23 cellular contexts compared by ENCODE assay signal in the genomic region with DNA sequence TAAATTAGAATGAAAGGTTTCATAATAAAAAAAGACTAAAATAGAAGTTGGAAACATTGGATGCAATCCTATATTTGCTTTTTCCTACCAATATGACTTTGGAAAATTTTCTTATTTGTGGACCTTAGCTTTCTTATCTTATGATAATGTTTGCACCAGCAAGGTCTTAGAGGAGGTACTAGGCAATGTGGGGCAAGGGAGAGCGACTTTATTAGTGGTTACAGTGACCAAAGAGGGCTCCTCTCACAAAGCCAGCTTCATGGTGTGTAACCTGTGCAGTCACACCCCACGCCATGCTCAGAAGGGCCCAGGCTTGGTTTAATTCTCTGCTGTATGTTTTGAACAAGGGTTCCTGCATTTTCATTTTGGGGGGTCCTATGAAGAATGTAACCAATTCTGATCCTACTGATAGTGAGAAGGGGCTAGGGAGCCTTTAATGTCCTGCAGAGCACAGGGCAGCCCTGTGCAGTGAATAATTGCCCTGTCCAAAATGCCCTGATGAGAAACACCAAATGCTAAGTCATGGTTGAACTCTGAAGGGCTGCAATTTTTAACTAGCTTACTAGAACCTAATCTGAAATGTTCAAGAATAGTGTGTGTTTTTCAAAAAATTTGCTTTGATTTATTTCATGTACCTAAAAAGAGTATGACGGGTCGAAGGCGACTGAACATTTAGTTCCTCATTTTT.
DNase-seq lines count a peak whose midpoint lies in the region; ATAC-seq and TF ChIP-seq lines count a peak whose summit lies in the region.
"Had no signal": no experiment of that assay in that cellular context is flagged by ENCODE, and none has a peak within 500 bp of the region (broad histone marks: within the 10 kb centered on the region; RNA-seq: fewer than 3 reads in every experiment).

No MANE protein-coding gene starts in this region.

- H3K27me3 ChIP-seq in mesenchymal stem cell (ENCODE audit: control insufficient read depth in 1 of 2, insufficient read depth in 1 of 2, low read length in 2 of 2) (no peaks in the 10 kb centered on the region), stomach (no peaks in the 10 kb centered on the region), tibial artery (no peaks in the 10 kb centered on the region)
- H3K27me3 ChIP-seq: BE2C, BLaER1 had no signal

- no peak overlapping the region for H2AK5ac ChIP-seq in mesenchymal stem cell (ENCODE audit: low read length, severe bottlenecking)

- peak overlapping the region; percentile 39 for H4K91ac ChIP-seq in mesenchymal stem cell (ENCODE audit: low read length)

- H3K4ac ChIP-seq in mesenchymal stem cell (ENCODE audit: low read depth in 1 of 2, low read length in 2 of 2), result no peak overlapping the region

- H3K14ac ChIP-seq in mesenchymal stem cell (ENCODE audit: low read length in 2 of 2), result no peak overlapping the region

- TF ChIP-seq CTCF in stomach (IDR thresholded peaks at IDR 0.05), result no peak
- no peak for TF ChIP-seq CTCF in tibial artery (IDR thresholded peaks at IDR 0.05)

- peak overlapping the region; percentile 13 for H4K8ac ChIP-seq in mesenchymal stem cell (ENCODE audit: low read length)

- ATAC-seq in activated T-cell treated with anti-CD3 and anti-CD28 coated beads, Interleukin-2, amount 50 U/mL, for 4 hours, result no peak
- no peak for ATAC-seq in stimulated activated effector memory CD8-positive, alpha-beta T cell treated with anti-CD3 and anti-CD28 coated beads, Interleukin-12 subunit alpha, Interleukin-12 subunit beta, amount 100 ng/mL, for 72 hours
- ATAC-seq in GM18517 (IDR thresholded peaks at IDR 0.05; ENCODE audit: unreplicated experiment), result no peak
- ATAC-seq: GM12878 had no signal

- DNase-seq in mesenchymal stem cell (no peak), stomach (peak; percentile 34), tibial artery (no peak), COR-L47 (lab: John Stamatoyannopoulos, UW) (no peak)
- DNase-seq in activated T-cell treated with anti-CD3 and anti-CD28 coated beads, Interleukin-2, amount 50 U/mL, for 4 hours, result no peak
- DNase-seq in stimulated activated effector memory CD8-positive, alpha-beta T cell treated with anti-CD3 and anti-CD28 coated beads, Interleukin-12 subunit alpha, Interleukin-12 subunit beta, amount 100 ng/mL, for 72 hours (ENCODE audit: low spot score in 2 of 2), result no peak
- DNase-seq: 8988T; ACHN; BE2C; C1 segment of cervical spinal cord; CD4-positive, alpha-beta memory T cell; CD4-positive, CD25-positive, alpha-beta regulatory T cell; DMS 273 treated with DMSO at 0.1 percent for 48 hours; DMS153; DMS53; DMS79; DND-41; EL; GDM1 had no signal

- peaks cover 14% of the 10 kb centered on the region for H3K9me3 Mint-ChIP-seq in activated T-cell treated with anti-CD3 and anti-CD28 coated beads, Interleukin-2, amount 50 U/mL, for 4 hours
- H3K9me3 Mint-ChIP-seq in stimulated activated effector memory CD8-positive, alpha-beta T cell treated with anti-CD3 and anti-CD28 coated beads, Interleukin-12 subunit alpha, Interleukin-12 subunit beta, amount 100 ng/mL, for 72 hours, result peaks cover 11% of the 10 kb centered on the region

- WGBS in mesenchymal stem cell, result 85% methylated on average over 4 of the region's 5 CpGs
- WGBS in stomach, 5 donors, result 61 to 76% (median 66%) methylated on average over 5 of the region's 5 CpGs

- H2BK12ac ChIP-seq in mesenchymal stem cell (ENCODE audit: low read length in 2 of 2), result no peak overlapping the region

- no peak overlapping the region for H3K9ac ChIP-seq in mesenchymal stem cell (ENCODE audit: low read length)
- H3K9ac ChIP-seq: BLaER1 had no signal

- H3K4me1 ChIP-seq in mesenchymal stem cell (ENCODE audit: control insufficient read depth, insufficient read depth, low read depth, low read length) (no peaks in the 10 kb centered on the region), stomach (peaks cover 0 to 16% (median 2%) of the 10 kb centered on the region in 4 donors), tibial artery (peaks cover 0 to 33% (median 5%) of the 10 kb centered on the region in 4 donors)
- H3K4me1 ChIP-seq: BE2C, BLaER1 had no signal

- no peaks in the 10 kb centered on the region for H3K36me3 ChIP-seq in mesenchymal stem cell (ENCODE audit: control insufficient read depth in 1 of 2, insufficient read depth in 2 of 2, low read depth in 1 of 2, low read length in 2 of 2)
- no peaks in the 10 kb centered on the region for H3K36me3 ChIP-seq in stomach
- H3K36me3 ChIP-seq in tibial artery, result no peaks in the 10 kb centered on the region
- H3K36me3 ChIP-seq: BE2C, BLaER1 had no signal

- no peak for TF ChIP-seq EP300 in stomach (IDR thresholded peaks at IDR 0.05)

- no peak overlapping the region for H2AFZ ChIP-seq in mesenchymal stem cell (ENCODE audit: low read depth, low read length)

- no peak overlapping the region for H2BK5ac ChIP-seq in mesenchymal stem cell (ENCODE audit: low read depth, low read length, poor library complexity, severe bottlenecking)

- peak overlapping the region; percentile 34 for H2BK120ac ChIP-seq in mesenchymal stem cell (ENCODE audit: low read depth, low read length)

- TF ChIP-seq POLR2A in stomach (IDR thresholded peaks at IDR 0.05), result no peak

- no peaks in the 10 kb centered on the region for H3K4me1 Mint-ChIP-seq in activated T-cell treated with anti-CD3 and anti-CD28 coated beads, Interleukin-2, amount 50 U/mL, for 4 hours (ENCODE audit: low read depth)
- H3K4me1 Mint-ChIP-seq in stimulated activated effector memory CD8-positive, alpha-beta T cell treated with anti-CD3 and anti-CD28 coated beads, Interleukin-12 subunit alpha, Interleukin-12 subunit beta, amount 100 ng/mL, for 72 hours, result no peaks in the 10 kb centered on the region
- H3K4me1 Mint-ChIP-seq: CD14-positive monocyte; CD4-positive, alpha-beta memory T cell; CD4-positive, CD25-positive, alpha-beta regulatory T cell had no signal

- no peak overlapping the region for H2BK15ac ChIP-seq in mesenchymal stem cell (ENCODE audit: low read depth, poor library complexity, severe bottlenecking)

- H3K27ac ChIP-seq in mesenchymal stem cell (ENCODE audit: low read length, poor library complexity, severe bottlenecking) (no peak overlapping the region), stomach (peak overlapping the region in 3 of 5 donors; percentile 41 to 56 (median 43)), tibial artery (peak overlapping the region; percentile 1 to 41)
- H3K27ac ChIP-seq: BLaER1 had no signal

- H3K23ac ChIP-seq in mesenchymal stem cell (ENCODE audit: low read length in 2 of 2), result no peak overlapping the region

- no peaks in the 10 kb centered on the region for H3K79me1 ChIP-seq in mesenchymal stem cell (replicated peaks; ENCODE audit: low read length, poor library complexity, severe bottlenecking)

- H3K27ac Mint-ChIP-seq in stimulated activated effector memory CD8-positive, alpha-beta T cell treated with anti-CD3 and anti-CD28 coated beads, Interleukin-12 subunit alpha, Interleukin-12 subunit beta, amount 100 ng/mL, for 72 hours, result no peak overlapping the region
- H3K27ac Mint-ChIP-seq: CD14-positive monocyte; CD4-positive, alpha-beta memory T cell; CD4-positive, CD25-positive, alpha-beta regulatory T cell had no signal

- intact Hi-C loops in stomach (cut with DNase I; ENCODE audit: low total_unique reads) (no loop called here), tibial artery (cut with DNase I; ENCODE audit: low total_unique reads) (no loop called here)

- H3K36me3 Mint-ChIP-seq in activated T-cell treated with anti-CD3 and anti-CD28 coated beads, Interleukin-2, amount 50 U/mL, for 4 hours (ENCODE audit: insufficient read depth), result no peaks in the 10 kb centered on the region
- H3K36me3 Mint-ChIP-seq in stimulated activated effector memory CD8-positive, alpha-beta T cell treated with anti-CD3 and anti-CD28 coated beads, Interleukin-12 subunit alpha, Interleukin-12 subunit beta, amount 100 ng/mL, for 72 hours, result no peaks in the 10 kb centered on the region
- H3K36me3 Mint-ChIP-seq: CD14-positive monocyte; CD4-positive, alpha-beta memory T cell; CD4-positive, CD25-positive, alpha-beta regulatory T cell had no signal

- H3K9me3 ChIP-seq in mesenchymal stem cell (ENCODE audit: control insufficient read depth, low read length) (peaks cover 6% of the 10 kb centered on the region), stomach (peaks cover 0 to 6% (median 0%) of the 10 kb centered on the region in 4 donors), tibial artery (peaks cover 0 to 6% (median 0%) of the 10 kb centered on the region in 3 donors)
- H3K9me3 ChIP-seq: BE2C, BLaER1 had no signal

- H3K4me3 ChIP-seq in mesenchymal stem cell (ENCODE audit: insufficient read depth in 1 of 2, low read depth in 1 of 2, low read length in 2 of 2), result no peak overlapping the region
- no peak overlapping the region for H3K4me3 ChIP-seq in stomach
- no peak overlapping the region for H3K4me3 ChIP-seq in tibial artery
- H3K4me3 ChIP-seq: BLaER1, GM12878 had no signal

- H3K27me3 Mint-ChIP-seq in activated T-cell treated with anti-CD3 and anti-CD28 coated beads, Interleukin-2, amount 50 U/mL, for 4 hours (ENCODE audit: low read depth), result no peaks in the 10 kb centered on the region
- H3K27me3 Mint-ChIP-seq: CD4-positive, alpha-beta memory T cell; CD4-positive, CD25-positive, alpha-beta regulatory T cell had no signal

- H3K4me3 Mint-ChIP-seq in activated T-cell treated with anti-CD3 and anti-CD28 coated beads, Interleukin-2, amount 50 U/mL, for 4 hours, result no peak overlapping the region
- no peak overlapping the region for H3K4me3 Mint-ChIP-seq in stimulated activated effector memory CD8-positive, alpha-beta T cell treated with anti-CD3 and anti-CD28 coated beads, Interleukin-12 subunit alpha, Interleukin-12 subunit beta, amount 100 ng/mL, for 72 hours
- H3K4me3 Mint-ChIP-seq: CD14-positive monocyte; CD4-positive, alpha-beta memory T cell; CD4-positive, CD25-positive, alpha-beta regulatory T cell had no signal

- H3K18ac ChIP-seq in mesenchymal stem cell (ENCODE audit: low read depth in 1 of 2, low read length in 2 of 2), result peak overlapping the region in 1 of 2 experiments; percentile 43

- H3K4me2 ChIP-seq in mesenchymal stem cell (ENCODE audit: low read length, poor library complexity, severe bottlenecking), result no peak overlapping the region
- H3K4me2 ChIP-seq: BLaER1 had no signal
